ENCODE assay signal across 19 cellular contexts in genomic region chr3:8802256-8802655, GRCh38. TPM values are rescaled to one million over a fixed set of nuclear protein-coding genes. Genes with fewer than 3 reads are reported as not detected.
DNase-seq lines count a peak whose midpoint lies in the region; ATAC-seq and TF ChIP-seq lines count a peak whose summit lies in the region.
"Had no signal": no experiment of that assay in that cellular context is flagged by ENCODE, and none has a peak within 500 bp of the region (broad histone marks: within the 10 kb centered on the region; RNA-seq: fewer than 3 reads in every experiment).

No MANE protein-coding gene starts in this region.

- peak; percentile 19 for ATAC-seq in foreskin keratinocyte
- ATAC-seq in left colon: no peak
- ATAC-seq in HG02623 (IDR thresholded peaks at IDR 0.05; ENCODE audit: unreplicated experiment): no peak
- ATAC-seq in GM21619 (IDR thresholded peaks at IDR 0.05; ENCODE audit: unreplicated experiment): no peak
- ATAC-seq: CD8-positive, alpha-beta T cell; GM23338; HCT116 had no signal

- TF ChIP-seq CTCF in VCaP (conservative IDR thresholded peaks at IDR 0.05) (no peak), foreskin keratinocyte (conservative IDR thresholded peaks at IDR 0.05) (no peak)

- no peaks in the 10 kb centered on the region for H3K36me3 Mint-ChIP-seq in activated CD4-positive, alpha-beta T cell treated with anti-CD3 and anti-CD28 coated beads, Interleukin-2, amount 10 ng/mL, durations not matched to agents 24 days and 14 days (ENCODE audit: low read depth)
- H3K36me3 Mint-ChIP-seq: CD4-positive, CD25-positive, alpha-beta regulatory T cell; CD8-positive, alpha-beta T cell had no signal

- H3K27me3 ChIP-seq in foreskin keratinocyte: no peaks in the 10 kb centered on the region
- H3K27me3 ChIP-seq: BLaER1 had no signal

- no peaks in the 10 kb centered on the region for H3K27me3 Mint-ChIP-seq in activated CD4-positive, alpha-beta T cell treated with anti-CD3 and anti-CD28 coated beads, Interleukin-2, amount 10 ng/mL, durations not matched to agents 24 days and 14 days

- peaks cover 5% of the 10 kb centered on the region for H3K9me3 Mint-ChIP-seq in activated CD4-positive, alpha-beta T cell treated with anti-CD3 and anti-CD28 coated beads, Interleukin-2, amount 10 ng/mL, durations not matched to agents 24 days and 14 days

- no peak overlapping the region for H3K4me3 Mint-ChIP-seq in activated CD4-positive, alpha-beta T cell treated with anti-CD3 and anti-CD28 coated beads, Interleukin-2, amount 10 ng/mL, durations not matched to agents 24 days and 14 days
- H3K4me3 Mint-ChIP-seq: B cell; CD4-positive, CD25-positive, alpha-beta regulatory T cell; CD8-positive, alpha-beta T cell; GM23338; H9 had no signal

- H3K27ac ChIP-seq in VCaP (peak overlapping the region; percentile 49), foreskin keratinocyte (no peak overlapping the region)
- H3K27ac ChIP-seq: 22Rv1, BLaER1, C4-2B had no signal

- no peak overlapping the region for H3K27ac Mint-ChIP-seq in activated CD4-positive, alpha-beta T cell treated with anti-CD3 and anti-CD28 coated beads, Interleukin-2, amount 10 ng/mL, durations not matched to agents 24 days and 14 days
- H3K27ac Mint-ChIP-seq: B cell; CD4-positive, CD25-positive, alpha-beta regulatory T cell; CD8-positive, alpha-beta T cell; GM23338; H9 had no signal

- intact Hi-C loops in activated CD4-positive, alpha-beta T cell treated with anti-CD3 and anti-CD28 coated beads, Interleukin-2, amount 10 ng/mL, durations not matched to agents 24 days and 14 days (cut with micrococcal nuclease): no loop called here
- intact Hi-C loops in left colon (cut with DNase I, micrococcal nuclease): no loop called here

- H3K4me1 Mint-ChIP-seq in activated CD4-positive, alpha-beta T cell treated with anti-CD3 and anti-CD28 coated beads, Interleukin-2, amount 10 ng/mL, durations not matched to agents 24 days and 14 days: no peaks in the 10 kb centered on the region
- H3K4me1 Mint-ChIP-seq: B cell, GM23338, H9 had no signal

- H3K4me1 ChIP-seq in foreskin keratinocyte: peaks cover 16% of the 10 kb centered on the region
- H3K4me1 ChIP-seq: BLaER1, Caco-2 had no signal

- peak; percentile 36 for DNase-seq in activated CD4-positive, alpha-beta T cell treated with anti-CD3 and anti-CD28 coated beads, Interleukin-2, amount 10 ng/mL, durations not matched to agents 24 days and 14 days
- DNase-seq in activated CD4-positive, alpha-beta T cell treated with anti-CD3 and anti-CD28 coated beads, Interleukin-2, amount 50 U/mL, for 1 hour: no peak
- DNase-seq in foreskin keratinocyte (peak in 1 of 2 donors; percentile 59), left colon (no peak)
- DNase-seq: Caco-2; CD4-positive, CD25-positive, alpha-beta regulatory T cell; CD8-positive, alpha-beta T cell; DMS153; DND-41; H9 had no signal

RNA-seq across cellular contexts. Expression of gene OXTR, which starts 32.8 kb away (rescaled TPM):
- total RNA-seq in activated CD4-positive, alpha-beta T cell treated with anti-CD3 and anti-CD28 coated beads, Interleukin-2, amount 10 ng/mL, durations not matched to agents 24 days and 14 days: 0.70 and 0.78 TPM in 2 replicates
- 0.63 and 0.95 TPM in 2 replicates for total RNA-seq in foreskin keratinocyte
- 0.30 and 0.43 TPM in 2 replicates for polyA plus RNA-seq in foreskin keratinocyte
- under 1 TPM; 0.76 to 0.81 TPM for total RNA-seq in left colon
- polyA plus RNA-seq: CD4-positive, CD25-positive, alpha-beta regulatory T cell had no signal
